Comparison of ENCODE assay signal across 1 cellular context in genomic region chr1:173122344-173122880, GRCh38.
A peak's percentile ranks its signal among the peaks of the same experiment; 100 is the strongest.
TF ChIP-seq lines count a peak whose summit lies in the region.

No MANE protein-coding gene starts in this region.

TF ChIP-seq in IMR-90, 13 proteins besides CTCF, POLR2A, EP300 and RAD21:
- TF ChIP-seq MAZ (IDR thresholded peaks at IDR 0.05; ENCODE audit: borderline replicate concordance, low read depth, low read length), result no peak
- peak; percentile 91 for TF ChIP-seq MAFK (IDR thresholded peaks at IDR 0.05; ENCODE audit: low read depth, low read length)
- TF ChIP-seq RCOR1 (IDR thresholded peaks at IDR 0.05; ENCODE audit: insufficient replicate concordance, low read length), result no peak
- TF ChIP-seq MXI1 (IDR thresholded peaks at IDR 0.05; ENCODE audit: borderline replicate concordance, low read depth, low read length), result no peak
- TF ChIP-seq ELK1 (IDR thresholded peaks at IDR 0.05; ENCODE audit: borderline replicate concordance, low read depth, low read length), result no peak
- TF ChIP-seq CHD1 (IDR thresholded peaks at IDR 0.05; ENCODE audit: low read depth, low read length), result no peak
